Comparison of ENCODE assay signal across 1 cellular context in the genomic region with DNA sequence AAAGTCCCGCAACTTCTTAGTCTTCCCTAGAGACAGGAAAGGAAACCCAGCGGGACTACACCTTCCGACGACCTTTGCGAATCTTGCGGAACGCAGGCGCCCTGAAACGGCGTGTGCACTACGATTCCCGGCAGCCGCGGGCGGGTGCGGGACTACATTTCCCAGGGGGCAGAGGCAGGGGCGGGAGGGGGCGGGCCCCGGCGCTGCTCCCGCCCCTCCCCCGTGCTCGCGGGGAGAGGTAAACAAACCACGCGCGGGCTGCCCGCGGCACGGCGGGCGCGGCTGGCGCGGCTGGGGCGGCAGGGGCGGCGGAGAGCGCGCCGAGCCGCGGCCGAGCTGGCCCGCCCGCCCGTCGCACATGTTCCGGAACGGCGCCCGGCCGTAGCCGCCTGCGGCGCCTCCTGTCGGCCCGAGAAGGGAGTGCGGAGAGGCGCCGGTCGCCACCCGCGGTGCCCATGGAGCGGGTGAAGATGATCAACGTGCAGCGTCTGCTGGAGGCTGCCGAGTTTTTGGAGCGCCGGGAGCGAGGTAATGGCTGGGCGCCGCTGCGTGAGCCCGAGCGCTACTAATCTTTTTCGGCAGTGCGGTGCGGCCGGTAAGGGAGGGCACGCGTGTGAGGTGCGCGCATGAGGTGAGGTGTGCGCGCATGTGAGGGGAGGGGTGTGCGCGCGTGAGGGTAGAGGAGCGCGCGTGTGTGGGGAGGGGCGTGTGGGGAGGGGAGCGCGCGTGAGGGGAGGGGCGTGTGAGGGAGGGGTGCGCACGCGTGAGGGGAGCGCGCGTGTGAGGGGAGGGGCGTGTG.
TF ChIP-seq lines count a peak whose summit lies in the region.

No MANE protein-coding gene starts in this region.

TF ChIP-seq in HepG2, 621 proteins besides CTCF, POLR2A, EP300 and RAD21 (continued from another document and continues in another):
- TF ChIP-seq, protein P1, sequence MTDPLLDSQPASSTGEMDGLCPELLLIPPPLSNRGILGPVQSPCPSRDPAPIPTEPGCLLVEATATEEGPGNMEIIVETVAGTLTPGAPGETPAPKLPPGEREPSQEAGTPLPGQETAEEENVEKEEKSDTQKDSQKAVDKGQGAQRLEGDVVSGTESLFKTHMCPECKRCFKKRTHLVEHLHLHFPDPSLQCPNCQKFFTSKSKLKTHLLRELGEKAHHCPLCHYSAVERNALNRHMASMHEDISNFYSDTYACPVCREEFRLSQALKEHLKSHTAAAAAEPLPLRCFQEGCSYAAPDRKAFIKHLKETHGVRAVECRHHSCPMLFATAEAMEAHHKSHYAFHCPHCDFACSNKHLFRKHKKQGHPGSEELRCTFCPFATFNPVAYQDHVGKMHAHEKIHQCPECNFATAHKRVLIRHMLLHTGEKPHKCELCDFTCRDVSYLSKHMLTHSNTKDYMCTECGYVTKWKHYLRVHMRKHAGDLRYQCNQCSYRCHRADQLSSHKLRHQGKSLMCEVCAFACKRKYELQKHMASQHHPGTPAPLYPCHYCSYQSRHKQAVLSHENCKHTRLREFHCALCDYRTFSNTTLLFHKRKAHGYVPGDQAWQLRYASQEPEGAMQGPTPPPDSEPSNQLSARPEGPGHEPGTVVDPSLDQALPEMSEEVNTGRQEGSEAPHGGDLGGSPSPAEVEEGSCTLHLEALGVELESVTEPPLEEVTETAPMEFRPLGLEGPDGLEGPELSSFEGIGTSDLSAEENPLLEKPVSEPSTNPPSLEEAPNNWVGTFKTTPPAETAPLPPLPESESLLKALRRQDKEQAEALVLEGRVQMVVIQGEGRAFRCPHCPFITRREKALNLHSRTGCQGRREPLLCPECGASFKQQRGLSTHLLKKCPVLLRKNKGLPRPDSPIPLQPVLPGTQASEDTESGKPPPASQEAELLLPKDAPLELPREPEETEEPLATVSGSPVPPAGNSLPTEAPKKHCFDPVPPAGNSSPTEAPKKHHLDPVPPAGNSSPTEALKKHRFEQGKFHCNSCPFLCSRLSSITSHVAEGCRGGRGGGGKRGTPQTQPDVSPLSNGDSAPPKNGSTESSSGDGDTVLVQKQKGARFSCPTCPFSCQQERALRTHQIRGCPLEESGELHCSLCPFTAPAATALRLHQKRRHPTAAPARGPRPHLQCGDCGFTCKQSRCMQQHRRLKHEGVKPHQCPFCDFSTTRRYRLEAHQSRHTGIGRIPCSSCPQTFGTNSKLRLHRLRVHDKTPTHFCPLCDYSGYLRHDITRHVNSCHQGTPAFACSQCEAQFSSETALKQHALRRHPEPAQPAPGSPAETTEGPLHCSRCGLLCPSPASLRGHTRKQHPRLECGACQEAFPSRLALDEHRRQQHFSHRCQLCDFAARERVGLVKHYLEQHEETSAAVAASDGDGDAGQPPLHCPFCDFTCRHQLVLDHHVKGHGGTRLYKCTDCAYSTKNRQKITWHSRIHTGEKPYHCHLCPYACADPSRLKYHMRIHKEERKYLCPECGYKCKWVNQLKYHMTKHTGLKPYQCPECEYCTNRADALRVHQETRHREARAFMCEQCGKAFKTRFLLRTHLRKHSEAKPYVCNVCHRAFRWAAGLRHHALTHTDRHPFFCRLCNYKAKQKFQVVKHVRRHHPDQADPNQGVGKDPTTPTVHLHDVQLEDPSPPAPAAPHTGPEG (CRISPR knock-in tag; IDR thresholded peaks at IDR 0.05), result peak; percentile 77
- TF ChIP-seq ZBED4 (CRISPR knock-in tag; IDR thresholded peaks at IDR 0.05; ENCODE audit: borderline replicate concordance) (no peak), HMGXB3 (CRISPR knock-in tag; IDR thresholded peaks at IDR 0.05; ENCODE audit: borderline replicate concordance) (no peak), ZNF367 (CRISPR knock-in tag; IDR thresholded peaks at IDR 0.05; ENCODE audit: borderline replicate concordance) (no peak), RFX5 (IDR thresholded peaks at IDR 0.05; ENCODE audit: low read depth, low read length) (no peak), ZNF562 (CRISPR knock-in tag; IDR thresholded peaks at IDR 0.05; ENCODE audit: borderline replicate concordance) (no peak), ZNF749 (CRISPR knock-in tag; IDR thresholded peaks at IDR 0.05; ENCODE audit: borderline replicate concordance) (0 out of 2 replicates have a peak, but pooled peaks have one; percentile 47), THAP11 (CRISPR knock-in tag; IDR thresholded peaks at IDR 0.05) (peak; percentile 96), GPN1 (CRISPR knock-in tag; IDR thresholded peaks at IDR 0.05; ENCODE audit: borderline replicate concordance) (no peak), RARA (CRISPR knock-in tag; IDR thresholded peaks at IDR 0.05) (no peak), CBX2 (IDR thresholded peaks at IDR 0.05; ENCODE audit: low read depth, low read length) (no peak), CBX2 (CRISPR knock-in tag; IDR thresholded peaks at IDR 0.05; ENCODE audit: low read depth) (no peak), SP1 (IDR thresholded peaks at IDR 0.05) (no peak), SP1 (CRISPR knock-in tag; IDR thresholded peaks at IDR 0.05) (peak; percentile 87), ZNF547 (CRISPR knock-in tag; IDR thresholded peaks at IDR 0.05) (no peak), ZNF614 (CRISPR knock-in tag; IDR thresholded peaks at IDR 0.05; ENCODE audit: borderline replicate concordance) (no peak), REL (CRISPR knock-in tag; conservative IDR thresholded peaks at IDR 0.05) (no peak), ZFP37 (CRISPR knock-in tag; IDR thresholded peaks at IDR 0.05; ENCODE audit: borderline replicate concordance) (no peak), ETV6 (CRISPR knock-in tag; conservative IDR thresholded peaks at IDR 0.05) (no peak), STAT6 (CRISPR knock-in tag; IDR thresholded peaks at IDR 0.05; ENCODE audit: borderline replicate concordance) (no peak), GLMP (CRISPR knock-in tag; IDR thresholded peaks at IDR 0.05; ENCODE audit: borderline replicate concordance) (no peak), SRSF1 (optimal IDR thresholded peaks at IDR 0.05; ENCODE audit: low read depth, low read length) (no peak), PAWR (CRISPR knock-in tag; IDR thresholded peaks at IDR 0.05; ENCODE audit: borderline replicate concordance) (no peak)
- TF ChIP-seq, protein P2, sequence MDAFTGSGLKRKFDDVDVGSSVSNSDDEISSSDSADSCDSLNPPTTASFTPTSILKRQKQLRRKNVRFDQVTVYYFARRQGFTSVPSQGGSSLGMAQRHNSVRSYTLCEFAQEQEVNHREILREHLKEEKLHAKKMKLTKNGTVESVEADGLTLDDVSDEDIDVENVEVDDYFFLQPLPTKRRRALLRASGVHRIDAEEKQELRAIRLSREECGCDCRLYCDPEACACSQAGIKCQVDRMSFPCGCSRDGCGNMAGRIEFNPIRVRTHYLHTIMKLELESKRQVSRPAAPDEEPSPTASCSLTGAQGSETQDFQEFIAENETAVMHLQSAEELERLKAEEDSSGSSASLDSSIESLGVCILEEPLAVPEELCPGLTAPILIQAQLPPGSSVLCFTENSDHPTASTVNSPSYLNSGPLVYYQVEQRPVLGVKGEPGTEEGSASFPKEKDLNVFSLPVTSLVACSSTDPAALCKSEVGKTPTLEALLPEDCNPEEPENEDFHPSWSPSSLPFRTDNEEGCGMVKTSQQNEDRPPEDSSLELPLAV (CRISPR knock-in tag; conservative IDR thresholded peaks at IDR 0.05; ENCODE audit: low read depth), result no peak
- TF ChIP-seq, protein P3, sequence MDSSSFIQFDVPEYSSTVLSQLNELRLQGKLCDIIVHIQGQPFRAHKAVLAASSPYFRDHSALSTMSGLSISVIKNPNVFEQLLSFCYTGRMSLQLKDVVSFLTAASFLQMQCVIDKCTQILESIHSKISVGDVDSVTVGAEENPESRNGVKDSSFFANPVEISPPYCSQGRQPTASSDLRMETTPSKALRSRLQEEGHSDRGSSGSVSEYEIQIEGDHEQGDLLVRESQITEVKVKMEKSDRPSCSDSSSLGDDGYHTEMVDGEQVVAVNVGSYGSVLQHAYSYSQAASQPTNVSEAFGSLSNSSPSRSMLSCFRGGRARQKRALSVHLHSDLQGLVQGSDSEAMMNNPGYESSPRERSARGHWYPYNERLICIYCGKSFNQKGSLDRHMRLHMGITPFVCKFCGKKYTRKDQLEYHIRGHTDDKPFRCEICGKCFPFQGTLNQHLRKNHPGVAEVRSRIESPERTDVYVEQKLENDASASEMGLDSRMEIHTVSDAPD (CRISPR knock-in tag; IDR thresholded peaks at IDR 0.05), result no peak
- TF ChIP-seq, protein P4, sequence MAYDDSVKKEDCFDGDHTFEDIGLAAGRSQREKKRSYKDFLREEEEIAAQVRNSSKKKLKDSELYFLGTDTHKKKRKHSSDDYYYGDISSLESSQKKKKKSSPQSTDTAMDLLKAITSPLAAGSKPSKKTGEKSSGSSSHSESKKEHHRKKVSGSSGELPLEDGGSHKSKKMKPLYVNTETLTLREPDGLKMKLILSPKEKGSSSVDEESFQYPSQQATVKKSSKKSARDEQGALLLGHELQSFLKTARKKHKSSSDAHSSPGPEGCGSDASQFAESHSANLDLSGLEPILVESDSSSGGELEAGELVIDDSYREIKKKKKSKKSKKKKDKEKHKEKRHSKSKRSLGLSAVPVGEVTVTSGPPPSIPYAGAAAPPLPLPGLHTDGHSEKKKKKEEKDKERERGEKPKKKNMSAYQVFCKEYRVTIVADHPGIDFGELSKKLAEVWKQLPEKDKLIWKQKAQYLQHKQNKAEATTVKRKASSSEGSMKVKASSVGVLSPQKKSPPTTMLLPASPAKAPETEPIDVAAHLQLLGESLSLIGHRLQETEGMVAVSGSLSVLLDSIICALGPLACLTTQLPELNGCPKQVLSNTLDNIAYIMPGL (CRISPR knock-in tag; IDR thresholded peaks at IDR 0.05; ENCODE audit: borderline replicate concordance in 1 of 2, low read depth in 1 of 2), result peak in 1 of 2 experiments; percentile 82; a peak in 2 of 4 replicates
